ENCODE assay signal across 1 cellular context in genomic region chr16:58345574-58346354, GRCh38.
A peak's percentile ranks its signal among the peaks of the same experiment; 100 is the strongest.
TF ChIP-seq lines count a peak whose summit lies in the region.

No MANE protein-coding gene starts in this region.

TF ChIP-seq in K562, 482 proteins besides CTCF, POLR2A, EP300 and RAD21:
- TF ChIP-seq MGA (IDR thresholded peaks at IDR 0.05) (0 out of 2 replicates have a peak, but pooled peaks have one; percentile 43), ARID1B (IDR thresholded peaks at IDR 0.05) (peak; percentile 39), CBFA2T2 (conservative IDR thresholded peaks at IDR 0.05) (0 out of 2 replicates have a peak, but pooled peaks have one; percentile 25), CBFA2T3 (IDR thresholded peaks at IDR 0.05) (peak; percentile 58), TCF3 (CRISPR knock-in tag; IDR thresholded peaks at IDR 0.05) (0 out of 2 replicates have a peak, but pooled peaks have one; percentile 20), HDAC2 (IDR thresholded peaks at IDR 0.05) (no peak), TAL1 (IDR thresholded peaks at IDR 0.05) (peak; percentile 27; the same call in 1 of the 2 replicates), L3MBTL2 (IDR thresholded peaks at IDR 0.05) (peak; percentile 51; the same call in 1 of the 2 replicates), ZNF408 (CRISPR knock-in tag; IDR thresholded peaks at IDR 0.05; ENCODE audit: low read depth) (no peak), SMARCA4 (IDR thresholded peaks at IDR 0.05) (peak; percentile 33; the same call in 1 of the 2 replicates), ZNF347 (CRISPR knock-in tag; IDR thresholded peaks at IDR 0.05; ENCODE audit: low read depth) (no peak), DACH1 (IDR thresholded peaks at IDR 0.05; ENCODE audit: partially characterized antibody) (peak; percentile 54), MCM5 (IDR thresholded peaks at IDR 0.05; ENCODE audit: low read depth) (no peak)
